In the genomic region with DNA sequence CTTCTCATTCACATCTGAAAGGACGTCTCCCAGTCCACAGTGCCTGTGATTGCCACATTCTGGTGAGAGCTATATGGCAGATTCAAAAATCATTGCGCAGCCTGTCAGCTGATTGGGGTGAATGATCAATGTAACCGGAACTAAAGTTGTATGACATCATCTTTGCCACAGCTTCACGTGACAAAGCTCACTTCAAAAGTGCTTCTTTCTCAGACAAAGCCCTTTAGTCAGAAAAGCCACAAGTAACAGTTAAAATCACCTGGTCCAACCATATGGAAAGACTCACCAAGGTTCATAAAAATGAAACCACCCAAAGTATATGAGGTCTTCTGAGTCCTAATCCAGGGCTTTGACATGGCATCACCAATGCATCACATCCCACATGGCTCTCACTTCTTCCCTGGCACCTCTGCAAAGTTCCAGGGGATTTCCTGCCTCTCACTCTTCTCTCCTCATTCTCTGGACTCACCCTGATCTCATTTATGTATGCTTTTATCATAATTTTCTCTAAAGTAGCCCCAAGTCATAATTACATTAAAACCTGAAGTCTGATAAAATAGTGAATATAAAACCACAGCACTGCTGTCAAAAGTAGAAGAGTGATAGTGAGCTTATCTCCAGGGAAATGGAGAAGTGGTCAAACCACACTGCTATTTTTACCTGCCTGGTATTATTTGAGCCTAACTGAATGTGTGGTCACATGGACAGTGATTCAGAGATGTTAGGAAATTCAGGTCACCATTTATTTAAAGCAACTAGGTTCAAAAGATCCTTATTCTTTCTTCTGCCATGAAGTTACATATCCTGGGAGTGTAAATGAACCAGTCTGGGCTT, we compare ENCODE assay signal across 8 cellular contexts.
A peak's percentile ranks its signal among the peaks of the same experiment; 100 is the strongest.
DNase-seq lines count a peak whose midpoint lies in the region; ATAC-seq and TF ChIP-seq lines count a peak whose summit lies in the region.

No MANE protein-coding gene starts in this region.

- ATAC-seq in GM19035 (IDR thresholded peaks at IDR 0.05; ENCODE audit: unreplicated experiment) (peak; percentile 46), HG03108 (IDR thresholded peaks at IDR 0.05; ENCODE audit: unreplicated experiment) (peak; percentile 36), WTC11 (no peak)

- H3K36me3 Mint-ChIP-seq in WTC11, result no peaks in the 10 kb centered on the region

- TF ChIP-seq CTCF in WTC11 (IDR thresholded peaks at IDR 0.05), result no peak

- no peaks in the 10 kb centered on the region for H3K27me3 Mint-ChIP-seq in WTC11 (ENCODE audit: low read depth)

- H3K4me3 Mint-ChIP-seq in WTC11, result no peak overlapping the region

- CTCF ChIA-PET in WTC11 (lab: Charles Lee), result no interaction called here

- no peaks in the 10 kb centered on the region for H3K4me1 Mint-ChIP-seq in WTC11

- H3K27ac Mint-ChIP-seq in WTC11, result no peak overlapping the region

- POLR2A ChIA-PET in WTC11 (lab: Charles Lee), result no interaction called here

- DNase-seq in T-helper 1 cell (peak in 4 of 5 donors; percentile 19 to 88 (median 34)), amniotic epithelial cell (ENCODE audit: low read depth) (peak; percentile 82), NCI-H1048 (lab: John Stamatoyannopoulos, UW) (no peak), WTC11 (ENCODE audit: low spot score) (no peak), NCI-H128 (lab: John Stamatoyannopoulos, UW; ENCODE audit: unreplicated experiment) (no peak)
- DNase-seq in stimulated activated CD4-positive, alpha-beta T cell treated with anti-CD3 and anti-CD28 coated beads, Interleukin-2, amount 100 ng/mL, for 48 hours, result peak; percentile 44 to 50

- H3K9me3 Mint-ChIP-seq in WTC11, result no peaks in the 10 kb centered on the region

TF ChIP-seq in WTC11, 78 proteins besides CTCF, POLR2A, EP300 and RAD21:
- TF ChIP-seq ETV6 (CRISPR knock-in tag; IDR thresholded peaks at IDR 0.05) (no peak), ATF3 (CRISPR knock-in tag; conservative IDR thresholded peaks at IDR 0.05) (no peak), E2F1 (CRISPR knock-in tag; IDR thresholded peaks at IDR 0.05) (no peak), MXD4 (CRISPR knock-in tag; IDR thresholded peaks at IDR 0.05; ENCODE audit: borderline replicate concordance) (no peak), NR3C1 (CRISPR knock-in tag; conservative IDR thresholded peaks at IDR 0.05; ENCODE audit: low read depth) (no peak), CBFB (CRISPR knock-in tag; IDR thresholded peaks at IDR 0.05; ENCODE audit: low read depth) (no peak), CREB1 (CRISPR knock-in tag; IDR thresholded peaks at IDR 0.05) (no peak), ATF1 (CRISPR knock-in tag; IDR thresholded peaks at IDR 0.05) (no peak), ZNF423 (CRISPR knock-in tag; IDR thresholded peaks at IDR 0.05) (no peak), SP1 (CRISPR knock-in tag; conservative IDR thresholded peaks at IDR 0.05) (no peak), ZNF532 (CRISPR knock-in tag; IDR thresholded peaks at IDR 0.05; ENCODE audit: borderline replicate concordance) (no peak), ESRRA (CRISPR knock-in tag; IDR thresholded peaks at IDR 0.05; ENCODE audit: borderline replicate concordance) (no peak)
- TF ChIP-seq, protein P1, sequence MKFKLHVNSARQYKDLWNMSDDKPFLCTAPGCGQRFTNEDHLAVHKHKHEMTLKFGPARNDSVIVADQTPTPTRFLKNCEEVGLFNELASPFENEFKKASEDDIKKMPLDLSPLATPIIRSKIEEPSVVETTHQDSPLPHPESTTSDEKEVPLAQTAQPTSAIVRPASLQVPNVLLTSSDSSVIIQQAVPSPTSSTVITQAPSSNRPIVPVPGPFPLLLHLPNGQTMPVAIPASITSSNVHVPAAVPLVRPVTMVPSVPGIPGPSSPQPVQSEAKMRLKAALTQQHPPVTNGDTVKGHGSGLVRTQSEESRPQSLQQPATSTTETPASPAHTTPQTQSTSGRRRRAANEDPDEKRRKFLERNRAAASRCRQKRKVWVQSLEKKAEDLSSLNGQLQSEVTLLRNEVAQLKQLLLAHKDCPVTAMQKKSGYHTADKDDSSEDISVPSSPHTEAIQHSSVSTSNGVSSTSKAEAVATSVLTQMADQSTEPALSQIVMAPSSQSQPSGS (CRISPR knock-in tag; IDR thresholded peaks at IDR 0.05; ENCODE audit: borderline replicate concordance, low read depth), result no peak

Comparison
In these comparisons a context has a peak if more than half of its experiments do, and no peak if none do; other contexts are left out.
1. DNase-seq: peak in T-helper 1 cell (4 of 5), amniotic epithelial cell (single experiment) and stimulated activated CD4-positive, alpha-beta T cell treated with anti-CD3 and anti-CD28 coated beads, Interleukin-2, amount 100 ng/mL, for 48 hours (2 of 2); none in NCI-H1048 (single experiment), WTC11 (single experiment) and NCI-H128 (single experiment).